Comparison of ENCODE assay signal across 1 cellular context in the genomic region with DNA sequence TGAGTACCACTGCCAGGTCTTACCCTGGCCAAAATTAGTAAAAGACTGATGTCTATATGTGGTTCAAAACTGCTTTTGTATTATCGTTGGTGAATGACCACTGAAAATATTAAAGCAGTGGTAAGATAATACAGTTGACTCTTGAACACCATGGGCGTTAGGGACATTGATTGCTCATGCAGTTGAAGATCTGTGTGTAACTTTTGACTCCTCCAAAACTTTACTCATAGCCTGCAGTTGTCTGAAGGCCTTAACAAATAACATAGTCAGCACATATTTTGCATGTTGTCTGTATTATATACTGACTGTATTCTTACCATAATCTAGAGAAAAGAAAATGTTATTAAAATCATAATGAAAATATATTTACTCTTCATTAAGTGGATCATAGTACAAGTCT.
TF ChIP-seq lines count a peak whose summit lies in the region.

No MANE protein-coding gene starts in this region.

TF ChIP-seq in HepG2, 621 proteins besides CTCF, POLR2A, EP300 and RAD21:
- TF ChIP-seq MAFF (IDR thresholded peaks at IDR 0.05; ENCODE audit: low read depth, low read length) (peak; percentile 92), IRX3 (CRISPR knock-in tag; IDR thresholded peaks at IDR 0.05; ENCODE audit: borderline replicate concordance, low read depth) (no peak), MAFK (conservative IDR thresholded peaks at IDR 0.05 in 1 of 2, IDR thresholded peaks at IDR 0.05 in 1 of 2; ENCODE audit: low read length in 2 of 2) (peak; percentile 83 to 92), ZNF143 (CRISPR knock-in tag; IDR thresholded peaks at IDR 0.05) (no peak), ELF4 (CRISPR knock-in tag; IDR thresholded peaks at IDR 0.05; ENCODE audit: borderline replicate concordance) (no peak), RBM22 (optimal IDR thresholded peaks at IDR 0.05; ENCODE audit: low read length) (peak; percentile 30), NFATC3 (CRISPR knock-in tag; IDR thresholded peaks at IDR 0.05) (no peak), SIN3B (IDR thresholded peaks at IDR 0.05; ENCODE audit: low read length) (no peak)
- TF ChIP-seq, protein P1, sequence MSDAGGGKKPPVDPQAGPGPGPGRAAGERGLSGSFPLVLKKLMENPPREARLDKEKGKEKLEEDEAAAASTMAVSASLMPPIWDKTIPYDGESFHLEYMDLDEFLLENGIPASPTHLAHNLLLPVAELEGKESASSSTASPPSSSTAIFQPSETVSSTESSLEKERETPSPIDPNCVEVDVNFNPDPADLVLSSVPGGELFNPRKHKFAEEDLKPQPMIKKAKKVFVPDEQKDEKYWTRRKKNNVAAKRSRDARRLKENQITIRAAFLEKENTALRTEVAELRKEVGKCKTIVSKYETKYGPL (CRISPR knock-in tag; IDR thresholded peaks at IDR 0.05) = no peak
TF ChIP-seq in HepG2: peak in this region for 3.
